In the genomic region with DNA sequence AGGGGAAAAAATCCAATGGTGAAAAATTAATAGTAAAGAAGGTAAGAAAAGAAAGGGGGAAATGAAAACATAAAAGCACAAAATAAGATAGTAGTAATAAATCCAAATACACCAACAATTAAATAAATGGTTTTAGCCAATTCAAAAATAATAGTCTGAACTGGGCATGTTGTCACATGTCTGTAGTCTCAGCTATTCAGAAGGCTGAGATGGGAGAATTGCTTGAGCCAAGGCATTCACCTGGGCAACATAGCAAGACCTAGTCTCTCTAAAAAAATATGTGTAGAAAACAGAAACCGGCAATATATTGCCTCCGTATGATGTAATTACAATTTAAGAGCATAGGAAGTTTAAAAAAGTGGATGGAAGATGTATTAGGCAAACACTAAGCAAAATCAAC, we compare ENCODE assay signal across 22 cellular contexts.
DNase-seq lines count a peak whose midpoint lies in the region; ATAC-seq and TF ChIP-seq lines count a peak whose summit lies in the region.
"Had no signal": no experiment of that assay in that cellular context is flagged by ENCODE, and none has a peak within 500 bp of the region (broad histone marks: within the 10 kb centered on the region; RNA-seq: fewer than 3 reads in every experiment).

No MANE protein-coding gene starts in this region.

- H3K4me1 Mint-ChIP-seq in stimulated activated naive CD8-positive, alpha-beta T cell treated with anti-CD3 and anti-CD28 coated beads, Interleukin-15, Interleukin-2, amounts not matched to agents 100 ng/mL and 50 ng/mL, for 24 hours (ENCODE audit: low read depth), result no peaks in the 10 kb centered on the region
- H3K4me1 Mint-ChIP-seq in stimulated activated naive CD8-positive, alpha-beta T cell treated with anti-CD3 and anti-CD28 coated beads, Interleukin-15, amount 100 ng/mL, for 72 hours, result no peaks in the 10 kb centered on the region
- H3K4me1 Mint-ChIP-seq: CD14-positive monocyte; CD8-positive, alpha-beta memory T cell; GM23338; H9 had no signal

- no peaks in the 10 kb centered on the region for H3K4me1 ChIP-seq in neuronal stem cell (ENCODE audit: control insufficient read depth in 2 of 2, insufficient read depth in 1 of 2, low read depth in 1 of 2, low read length in 2 of 2)
- H3K4me1 ChIP-seq: BE2C had no signal

- no peak overlapping the region for H3K4ac ChIP-seq in neuronal stem cell (ENCODE audit: low read length)

- no peak overlapping the region for H3K9ac ChIP-seq in neuronal stem cell (ENCODE audit: low read depth, low read length, poor library complexity)
- H3K9ac ChIP-seq: BLaER1 treated with 17β-estradiol and CSF1 and Interleukin-3, amounts not matched to agents 10 nM and 100 nM had no signal

- H3K4me2 ChIP-seq in neuronal stem cell (ENCODE audit: insufficient read depth, low read length, poor library complexity, severe bottlenecking), result no peak overlapping the region
- H3K4me2 ChIP-seq: BLaER1 treated with 17β-estradiol and CSF1 and Interleukin-3, amounts not matched to agents 10 nM and 100 nM; GM23338 had no signal

- no peak overlapping the region for H3K18ac ChIP-seq in neuronal stem cell (ENCODE audit: low read length)

- H3K9me3 Mint-ChIP-seq in stimulated activated naive CD8-positive, alpha-beta T cell treated with anti-CD3 and anti-CD28 coated beads, Interleukin-15, Interleukin-2, amounts not matched to agents 100 ng/mL and 50 ng/mL, for 24 hours, result no peaks in the 10 kb centered on the region
- H3K9me3 Mint-ChIP-seq in stimulated activated naive CD8-positive, alpha-beta T cell treated with anti-CD3 and anti-CD28 coated beads, Interleukin-15, amount 100 ng/mL, for 72 hours, result no peaks in the 10 kb centered on the region
- H3K9me3 Mint-ChIP-seq: GM23338, H9 had no signal

- H3K27me3 Mint-ChIP-seq in stimulated activated naive CD8-positive, alpha-beta T cell treated with anti-CD3 and anti-CD28 coated beads, Interleukin-15, Interleukin-2, amounts not matched to agents 100 ng/mL and 50 ng/mL, for 24 hours, result peaks cover 3% of the 10 kb centered on the region
- H3K27me3 Mint-ChIP-seq in stimulated activated naive CD8-positive, alpha-beta T cell treated with anti-CD3 and anti-CD28 coated beads, Interleukin-15, amount 100 ng/mL, for 72 hours, result no peaks in the 10 kb centered on the region
- H3K27me3 Mint-ChIP-seq: CD4-positive, alpha-beta T cell had no signal

- no peak overlapping the region for H2BK12ac ChIP-seq in neuronal stem cell (ENCODE audit: low read length)

- H3K36me3 Mint-ChIP-seq in stimulated activated naive CD8-positive, alpha-beta T cell treated with anti-CD3 and anti-CD28 coated beads, Interleukin-15, Interleukin-2, amounts not matched to agents 100 ng/mL and 50 ng/mL, for 24 hours (ENCODE audit: low read depth), result no peaks in the 10 kb centered on the region
- H3K36me3 Mint-ChIP-seq: CD14-positive monocyte; CD8-positive, alpha-beta memory T cell had no signal

- H3K79me1 ChIP-seq in neuronal stem cell (ENCODE audit: low read depth, low read length), result no peaks in the 10 kb centered on the region

- no peak overlapping the region for H3K4me3 Mint-ChIP-seq in stimulated activated naive CD8-positive, alpha-beta T cell treated with anti-CD3 and anti-CD28 coated beads, Interleukin-15, Interleukin-2, amounts not matched to agents 100 ng/mL and 50 ng/mL, for 24 hours
- no peak overlapping the region for H3K4me3 Mint-ChIP-seq in stimulated activated naive CD8-positive, alpha-beta T cell treated with anti-CD3 and anti-CD28 coated beads, Interleukin-15, amount 100 ng/mL, for 72 hours
- H3K4me3 Mint-ChIP-seq: CD14-positive monocyte; CD4-positive, alpha-beta T cell; CD8-positive, alpha-beta memory T cell; GM23338; H9 had no signal

- no peaks in the 10 kb centered on the region for H3K36me3 ChIP-seq in neuronal stem cell (replicated peaks in 1 of 2; ENCODE audit: control insufficient read depth in 2 of 2, insufficient read depth in 2 of 2, low read length in 2 of 2)
- H3K36me3 ChIP-seq: BE2C had no signal

- H3K27me3 ChIP-seq in neuronal stem cell (ENCODE audit: control insufficient read depth in 3 of 3, insufficient read depth in 3 of 3, low read depth in 1 of 3, low read length in 3 of 3), result no peaks in the 10 kb centered on the region
- H3K27me3 ChIP-seq: BE2C; BLaER1 treated with 17β-estradiol and CSF1 and Interleukin-3, amounts not matched to agents 10 nM and 100 nM had no signal

- H2BK120ac ChIP-seq in neuronal stem cell (ENCODE audit: low read depth, low read length), result no peak overlapping the region

- H3K27ac ChIP-seq in neuronal stem cell (replicated peaks; ENCODE audit: low read length), result no peak overlapping the region
- H3K27ac ChIP-seq: 22Rv1; BLaER1 treated with 17β-estradiol and CSF1 and Interleukin-3, amounts not matched to agents 10 nM and 100 nM had no signal

- TF ChIP-seq CTCF in epithelial cell of esophagus (IDR thresholded peaks at IDR 0.05; ENCODE audit: insufficient read depth, low read depth, low read length, missing control alignments), result no peak

- H2AK5ac ChIP-seq in neuronal stem cell (ENCODE audit: low read depth, low read length), result no peak overlapping the region

- no peak overlapping the region for H4K8ac ChIP-seq in neuronal stem cell (ENCODE audit: low read depth, low read length)

- ATAC-seq in stimulated activated naive CD8-positive, alpha-beta T cell treated with anti-CD3 and anti-CD28 coated beads, Interleukin-15, amount 100 ng/mL, for 72 hours, result no peak
- no peak for ATAC-seq in HG03108 (IDR thresholded peaks at IDR 0.05; ENCODE audit: unreplicated experiment)
- ATAC-seq: GM23338, HCT116 had no signal

- no peak overlapping the region for H2BK5ac ChIP-seq in neuronal stem cell (ENCODE audit: low read length)

- H3K4me3 ChIP-seq in epithelial cell of esophagus (ENCODE audit: low read length), result no peak overlapping the region
- no peak overlapping the region for H3K4me3 ChIP-seq in neuronal stem cell (ENCODE audit: low read length in 2 of 2)
- H3K4me3 ChIP-seq: BLaER1 treated with 17β-estradiol and CSF1 and Interleukin-3, amounts not matched to agents 10 nM and 100 nM; GM23338 had no signal

- H2BK15ac ChIP-seq in neuronal stem cell (ENCODE audit: low read length), result no peak overlapping the region

- no peak overlapping the region for H3K14ac ChIP-seq in neuronal stem cell (ENCODE audit: low read length)

- H3K23ac ChIP-seq in neuronal stem cell (ENCODE audit: low read depth, low read length, poor library complexity), result no peak overlapping the region

- WGBS in neuronal stem cell (ENCODE audit: extremely low coverage in 2 of 2, insufficient read length in 2 of 2, insufficient replicate concordance in 1 of 2), 2 donors, result no CpG with 5 or more reads among the region's 2 CpGs

- H3K9me3 ChIP-seq in neuronal stem cell (replicated peaks in 1 of 2; ENCODE audit: control insufficient read depth in 2 of 2, insufficient read depth in 1 of 2, low read depth in 1 of 2, low read length in 2 of 2), result no peaks in the 10 kb centered on the region
- H3K9me3 ChIP-seq: BE2C had no signal

- H4K91ac ChIP-seq in neuronal stem cell (ENCODE audit: low read depth, low read length, poor library complexity), result no peak overlapping the region

- peak; percentile 68 for DNase-seq in NCI-H748 (lab: John Stamatoyannopoulos, UW; ENCODE audit: unreplicated experiment)
- no peak for DNase-seq in NCI-H748 treated with DMSO at 0.1 percent for 48 hours (lab: John Stamatoyannopoulos, UW)
- no peak for DNase-seq in stimulated activated naive CD8-positive, alpha-beta T cell treated with anti-CD3 and anti-CD28 coated beads, Interleukin-15, amount 100 ng/mL, for 72 hours
- peak; percentile 54 for DNase-seq in epithelial cell of esophagus (ENCODE audit: low read depth)
- no peak for DNase-seq in neuronal stem cell (ENCODE audit: low spot score)
- DNase-seq in EL, result no peak
- DNase-seq: ACHN; AML-193; BE2C; CD4-positive, alpha-beta T cell; CD8-positive, alpha-beta memory T cell; DMS 273 treated with DMSO at 0.1 percent for 48 hours; DMS79; GF-D8; H9 had no signal

- peak overlapping the region; percentile 11 for H3K27ac Mint-ChIP-seq in stimulated activated naive CD8-positive, alpha-beta T cell treated with anti-CD3 and anti-CD28 coated beads, Interleukin-15, Interleukin-2, amounts not matched to agents 100 ng/mL and 50 ng/mL, for 24 hours
- H3K27ac Mint-ChIP-seq in stimulated activated naive CD8-positive, alpha-beta T cell treated with anti-CD3 and anti-CD28 coated beads, Interleukin-15, amount 100 ng/mL, for 72 hours, result no peak overlapping the region
- H3K27ac Mint-ChIP-seq: CD14-positive monocyte; CD4-positive, alpha-beta T cell; CD8-positive, alpha-beta memory T cell; H9 had no signal

- no peak overlapping the region for H2AFZ ChIP-seq in neuronal stem cell (ENCODE audit: low read length)
- H2AFZ ChIP-seq: GM23338 had no signal

Comparison
In these comparisons a context has a peak if more than half of its experiments do, and no peak if none do; other contexts are left out.
1. DNase-seq: peak in NCI-H748 (single experiment) and epithelial cell of esophagus (single experiment); none in NCI-H748 treated with DMSO at 0.1 percent for 48 hours (single experiment), stimulated activated naive CD8-positive, alpha-beta T cell treated with anti-CD3 and anti-CD28 coated beads, Interleukin-15, amount 100 ng/mL, for 72 hours (0 of 2), neuronal stem cell (single experiment) and EL (single experiment).